Comparison of ENCODE assay signal across 25 cellular contexts in genomic region chr7:43463401-43463980, GRCh38.
A peak's percentile ranks its signal among the peaks of the same experiment; 100 is the strongest.
DNase-seq lines count a peak whose midpoint lies in the region; ATAC-seq, FAIRE-seq and TF ChIP-seq lines count a peak whose summit lies in the region.
"Had no signal": no experiment of that assay in that cellular context is flagged by ENCODE, and none has a peak within 500 bp of the region (broad histone marks: within the 10 kb centered on the region; RNA-seq: fewer than 3 reads in every experiment).

No MANE protein-coding gene starts in this region.

- H3K27me3 ChIP-seq in IMR-90 (ENCODE audit: control insufficient read depth, insufficient read depth, low read length) (peaks cover 14% of the 10 kb centered on the region), endothelial cell of umbilical vein (ENCODE audit: control insufficient read depth in 2 of 2, insufficient read depth in 2 of 2, low read length in 2 of 2) (no peaks in the 10 kb centered on the region), keratinocyte (ENCODE audit: control insufficient read depth, extremely low read depth, insufficient read depth, low read length) (no peaks in the 10 kb centered on the region)
- H3K27me3 ChIP-seq: BE2C, cardiac muscle cell had no signal

- no peak overlapping the region for H4K5ac ChIP-seq in IMR-90 (ENCODE audit: low read depth, low read length)

- FAIRE-seq in endothelial cell of umbilical vein (lab: Jason Lieb, UNC) (peak; percentile 12), keratinocyte (lab: Jason Lieb, UNC) (peak; percentile 86)
- FAIRE-seq: GM12878 had no signal

- H3K14ac ChIP-seq in IMR-90 (replicated peaks; ENCODE audit: low read depth, low read length), result no peak overlapping the region

- peak overlapping the region; percentile 47 for H2AK9ac ChIP-seq in IMR-90 (replicated peaks; ENCODE audit: low read depth, low read length, poor library complexity)

- DNase-seq in AG08395 (ENCODE audit: low spot score) (peak; percentile 30), IMR-90 (no peak), endothelial cell of umbilical vein (ENCODE audit: low read depth, low spot score) (no peak), keratinocyte (ENCODE audit: low read depth, low spot score) (no peak), medulla oblongata (ENCODE audit: extremely low spot score) (no peak)
- no peak for DNase-seq in stimulated activated CD4-positive, alpha-beta T cell treated with anti-CD3 and anti-CD28 coated beads, Interleukin-2, amount 100 ng/mL, for 24 hours
- DNase-seq: 8988T; activated B cell treated with CpG ODN at 0.5 μM for 24 hours; activated CD4-positive, alpha-beta memory T cell treated with anti-CD3 and anti-CD28 coated beads, Interleukin-2, amount 10 ng/mL, durations not matched to agents 7 days and 5 days; BE2C; foreskin melanocyte; hippocampal formation; KBM-7; MV-4-11; NCI-H526 treated with DMSO at 0.1 percent for 48 hours; occipital lobe; retina; RPMI8226; SK-N-SH; stimulated activated CD4-positive, alpha-beta T cell treated with anti-CD3 and anti-CD28 coated beads, Interleukin-12 subunit alpha, Interleukin-12 subunit beta, amount 100 ng/mL, for 4 hours had no signal

- H3K9ac ChIP-seq in IMR-90 (ENCODE audit: low read depth, low read length) (no peak overlapping the region), endothelial cell of umbilical vein (replicated peaks; ENCODE audit: extremely low read depth, insufficient read depth, low read length) (no peak overlapping the region), keratinocyte (ENCODE audit: control insufficient read depth, extremely low read depth, insufficient read depth, low read length) (no peak overlapping the region)
- H3K9ac ChIP-seq: SK-N-SH had no signal

- no peak overlapping the region for H2AK5ac ChIP-seq in IMR-90 (ENCODE audit: low read depth, low read length)

- H3K36me3 ChIP-seq in IMR-90 (ENCODE audit: control insufficient read depth, insufficient read depth, low read length) (no peaks in the 10 kb centered on the region), endothelial cell of umbilical vein (ENCODE audit: control insufficient read depth in 2 of 2, extremely low read depth in 1 of 2, insufficient read depth in 2 of 2, low read length in 2 of 2) (no peaks in the 10 kb centered on the region), keratinocyte (ENCODE audit: control insufficient read depth in 2 of 2, extremely low read depth in 1 of 2, insufficient read depth in 2 of 2, low read length in 2 of 2) (no peaks in the 10 kb centered on the region)
- H3K36me3 ChIP-seq: BE2C, cardiac muscle cell had no signal

- no peak overlapping the region for H4K91ac ChIP-seq in IMR-90 (ENCODE audit: insufficient read depth, low read depth, low read length)

- H3K4me2 ChIP-seq in IMR-90 (ENCODE audit: low read depth, low read length) (no peak overlapping the region), endothelial cell of umbilical vein (ENCODE audit: insufficient read depth, low read length) (no peak overlapping the region), keratinocyte (ENCODE audit: control insufficient read depth, extremely low read depth, insufficient read depth, low read depth, low read length) (peak overlapping the region; percentile 72)
- H3K4me2 ChIP-seq: SK-N-SH had no signal

- ATAC-seq in IMR-90 (ENCODE audit: low read depth) (no peak), HG03521 (IDR thresholded peaks at IDR 0.05; ENCODE audit: unreplicated experiment) (no peak), GM21717 (IDR thresholded peaks at IDR 0.05; ENCODE audit: unreplicated experiment) (no peak)
- ATAC-seq: GM12878 had no signal

- H3K4me1 ChIP-seq in IMR-90 (ENCODE audit: control insufficient read depth, insufficient read depth, low read length) (peaks cover 2% of the 10 kb centered on the region; the same call in 1 of the 2 replicates), endothelial cell of umbilical vein (ENCODE audit: control insufficient read depth, extremely low read depth, insufficient read depth, low read length) (no peaks in the 10 kb centered on the region), keratinocyte (ENCODE audit: control insufficient read depth, extremely low read depth, insufficient read depth, low read length) (peaks cover 20% of the 10 kb centered on the region)
- H3K4me1 ChIP-seq: BE2C had no signal

- H4K20me1 ChIP-seq in IMR-90 (ENCODE audit: insufficient read depth, low read length) (no peaks in the 10 kb centered on the region), endothelial cell of umbilical vein (replicated peaks; ENCODE audit: control insufficient read depth, extremely low read depth, insufficient read depth, low read length) (no peaks in the 10 kb centered on the region), keratinocyte (ENCODE audit: control insufficient read depth, extremely low read depth, insufficient read depth, low read length) (no peaks in the 10 kb centered on the region)

- BruUV-seq in IMR-90 (replicated peaks; lab: Mats Ljungman, UMichigan), result no TSS peak
- no TSS peak for BruUV-seq in endothelial cell of umbilical vein (replicated peaks; lab: Mats Ljungman, UMichigan)

- H4K8ac ChIP-seq in IMR-90 (ENCODE audit: low read depth in 2 of 2, low read length in 2 of 2), result no peak overlapping the region

- H3K79me2 ChIP-seq in endothelial cell of umbilical vein (ENCODE audit: control insufficient read depth, insufficient read depth, low read length), result no peaks in the 10 kb centered on the region
- no peaks in the 10 kb centered on the region for H3K79me2 ChIP-seq in keratinocyte (ENCODE audit: control insufficient read depth, insufficient read depth, low read length)

- CTCF ChIA-PET in IMR-90 (lab: Yijun Ruan, JAX), result no interaction called here
- CTCF ChIA-PET in endothelial cell of umbilical vein (lab: Charles Lee), result interaction anchor here (1.8 kb wide), 1 partner anchor 24 kb away, joined by 5 read pairs; no protein-coding TSS in a partner anchor

- H3K23ac ChIP-seq in IMR-90 (ENCODE audit: low read depth, low read length), result no peak overlapping the region

- no peaks in the 10 kb centered on the region for H3K9me1 ChIP-seq in IMR-90 (ENCODE audit: insufficient read depth, low read length)
- no peaks in the 10 kb centered on the region for H3K9me1 ChIP-seq in endothelial cell of umbilical vein (replicated peaks; ENCODE audit: control insufficient read depth, extremely low read depth, insufficient read depth, low read length)
- no peaks in the 10 kb centered on the region for H3K9me1 ChIP-seq in keratinocyte (ENCODE audit: control insufficient read depth, extremely low read depth, insufficient read depth, low read length)

- H3K79me1 ChIP-seq in IMR-90 (ENCODE audit: low read depth in 1 of 2, low read length in 2 of 2), result no peaks in the 10 kb centered on the region

- intact Hi-C loops in IMR-90 (cut with micrococcal nuclease) (no loop called here), endothelial cell of umbilical vein (cut with micrococcal nuclease) (no loop called here)

- TF ChIP-seq POLR2A in IMR-90 (IDR thresholded peaks at IDR 0.05; ENCODE audit: low read depth, low read length) (no peak), endothelial cell of umbilical vein (IDR thresholded peaks at IDR 0.05; ENCODE audit: low read depth, low read length) (no peak)

- TF ChIP-seq CTCF in IMR-90 (conservative IDR thresholded peaks at IDR 0.05; ENCODE audit: low read depth, low read length), result no peak
- no peak for TF ChIP-seq CTCF in endothelial cell of umbilical vein (IDR thresholded peaks at IDR 0.05; ENCODE audit: extremely low read depth in 1 of 2, insufficient read depth in 1 of 2, low read depth in 1 of 2, low read length in 2 of 2)
- no peak for TF ChIP-seq CTCF in keratinocyte (optimal IDR thresholded peaks at IDR 0.05 in 1 of 3, IDR thresholded peaks at IDR 0.05 in 1 of 3, conservative IDR thresholded peaks at IDR 0.05 in 1 of 3; ENCODE audit: extremely low read depth in 1 of 3, insufficient read depth in 2 of 3, low read length in 3 of 3)

- no peak for TF ChIP-seq RAD21 in IMR-90 (IDR thresholded peaks at IDR 0.05; ENCODE audit: low read length)

- dilution Hi-C loops in IMR-90 (cut with HindIII; ENCODE audit: low sequenced_read_pairs, unreplicated experiment) (no loop called here), endothelial cell of umbilical vein (cut with MboI; ENCODE audit: extremely low pct_ligation_motif_present, low sequenced_read_pairs) (no loop called here), keratinocyte (cut with MboI; ENCODE audit: extremely low pct_ligation_motif_present, low sequenced_read_pairs) (no loop called here)

- in situ Hi-C loops in IMR-90 (cut with MboI; ENCODE audit: low sequenced_read_pairs), result no loop called here

- H2BK120ac ChIP-seq in IMR-90 (ENCODE audit: low read depth, low read length), result no peak overlapping the region

- H2BK15ac ChIP-seq in IMR-90 (ENCODE audit: low read depth, low read length), result no peak overlapping the region

- no peaks in the 10 kb centered on the region for H3K9me3 ChIP-seq in IMR-90 (ENCODE audit: control insufficient read depth, insufficient read depth, low read length)
- H3K9me3 ChIP-seq in endothelial cell of umbilical vein (replicated peaks; ENCODE audit: control insufficient read depth, insufficient read depth, low read length), result no peaks in the 10 kb centered on the region
- no peaks in the 10 kb centered on the region for H3K9me3 ChIP-seq in keratinocyte (ENCODE audit: control insufficient read depth, low read depth, low read length)
- H3K9me3 ChIP-seq: BE2C, SK-N-SH had no signal

- no peak overlapping the region for H3K27ac ChIP-seq in IMR-90 (ENCODE audit: insufficient read depth, low read length)
- H3K27ac ChIP-seq in endothelial cell of umbilical vein (ENCODE audit: insufficient read depth, low read depth, low read length), result no peak overlapping the region
- H3K27ac ChIP-seq in keratinocyte (ENCODE audit: control insufficient read depth, insufficient read depth, low read length), result no peak overlapping the region
- H3K27ac ChIP-seq: cardiac muscle cell had no signal

- H3K4me3 ChIP-seq in IMR-90 (ENCODE audit: insufficient read depth, low read depth, low read length) (no peak overlapping the region), endothelial cell of umbilical vein (replicated peaks in 1 of 3; ENCODE audit: insufficient read depth in 1 of 3, low read depth in 1 of 3, low read length in 3 of 3) (no peak overlapping the region), keratinocyte (ENCODE audit: control insufficient read depth in 2 of 3, extremely low read depth in 1 of 3, insufficient read depth in 2 of 3, low read depth in 1 of 3, low read length in 3 of 3) (peak overlapping the region in 2 of 3 experiments; percentile 39 to 58)
- H3K4me3 ChIP-seq: cardiac muscle cell, GM12878, lung had no signal

- POLR2A ChIA-PET in IMR-90 (lab: Charles Lee; ENCODE audit: unreplicated experiment) (no interaction called here), endothelial cell of umbilical vein (lab: Charles Lee) (no interaction called here)

- H2AFZ ChIP-seq in IMR-90 (replicated peaks; ENCODE audit: low read length, poor library complexity) (no peak overlapping the region), endothelial cell of umbilical vein (ENCODE audit: low read depth, low read length) (no peak overlapping the region), keratinocyte (ENCODE audit: control insufficient read depth, low read length) (peak overlapping the region; percentile 73)

- H3K56ac ChIP-seq in IMR-90 (ENCODE audit: extremely low read depth, insufficient read depth, low read length), result no peak overlapping the region

- no peak overlapping the region for H2BK5ac ChIP-seq in IMR-90 (ENCODE audit: low read depth, low read length, poor library complexity, severe bottlenecking)

- WGBS in IMR-90 (ENCODE audit: extremely low coverage in 2 of 2, insufficient read length in 1 of 2), 2 experiments, result no CpG with 5 or more reads among the region's 8 CpGs

- no peak overlapping the region for H2BK20ac ChIP-seq in IMR-90 (ENCODE audit: low read depth, low read length)

- H3K18ac ChIP-seq in IMR-90 (ENCODE audit: low read depth, low read length), result no peak overlapping the region

- H3K4ac ChIP-seq in IMR-90 (ENCODE audit: low read depth, low read length), result no peak overlapping the region

Comparison
In these comparisons a context has a peak if more than half of its experiments do, and no peak if none do; other contexts are left out.
1. H3K4me3 ChIP-seq: peak in keratinocyte (2 of 3); none in IMR-90 (single experiment) and endothelial cell of umbilical vein (0 of 3).